In genomic region chr7:43968172-43969040, GRCh38 we compare ENCODE assay signal across 9 cellular contexts. TPM values are rescaled to one million over a fixed set of nuclear protein-coding genes. Genes with fewer than 3 reads are reported as not detected.
DNase-seq lines count a peak whose midpoint lies in the region; ATAC-seq, FAIRE-seq and TF ChIP-seq lines count a peak whose summit lies in the region.
"Not testable (repeated sequence)": the region's sequence is repeated elsewhere in the genome, so short reads cannot be mapped to it uniquely, and the experiment has no call there.
"Had no signal": no experiment of that assay in that cellular context is flagged by ENCODE, and none has a peak within 500 bp of the region (broad histone marks: within the 10 kb centered on the region; RNA-seq: fewer than 3 reads in every experiment).

No MANE protein-coding gene starts in this region.

- WGBS in aorta, 2 donors, result 54 to 62% methylated on average over 9 to 17 of the region's 20 CpGs

- DNase-seq in HCT116 (ENCODE audit: low read depth, low spot score); RCC 7860 (ENCODE audit: low spot score); activated CD8-positive, alpha-beta T cell treated with anti-CD3 and anti-CD28 coated beads, Interleukin-2, amount 10 ng/mL, durations not matched to agents 7 days and 5 days; foreskin keratinocyte; left lung; gastrocnemius medialis; aorta: not testable (repeated sequence)

- not testable (repeated sequence) for TF ChIP-seq CTCF in HCT116 (IDR thresholded peaks at IDR 0.05 in 2 of 3, conservative IDR thresholded peaks at IDR 0.05 in 1 of 3; ENCODE audit: borderline replicate concordance in 1 of 3, insufficient read depth in 1 of 3, low read depth in 2 of 3, low read length in 2 of 3); foreskin keratinocyte (conservative IDR thresholded peaks at IDR 0.05); left lung (IDR thresholded peaks at IDR 0.05); gastrocnemius medialis (IDR thresholded peaks at IDR 0.05 in 4 of 5, conservative IDR thresholded peaks at IDR 0.05 in 1 of 5)

- TF ChIP-seq RAD21 in HCT116 (IDR thresholded peaks at IDR 0.05; ENCODE audit: low read depth), result not testable (repeated sequence)

- not testable (repeated sequence) for H3K27me3 ChIP-seq in ACC112 (ENCODE audit: insufficient read depth, low read length); HCT116 (ENCODE audit: insufficient read depth, low read length); foreskin keratinocyte; left lung; gastrocnemius medialis; aorta (ENCODE audit: control insufficient read depth in 1 of 2, insufficient read depth in 2 of 2, low read length in 1 of 2)

- H4K20me1 ChIP-seq in HCT116 (ENCODE audit: insufficient read depth), result not testable (repeated sequence)

- not testable (repeated sequence) for H3K9ac ChIP-seq in HCT116 (ENCODE audit: low read length)

- H3K27ac Mint-ChIP-seq in activated CD8-positive, alpha-beta T cell treated with anti-CD3 and anti-CD28 coated beads, Interleukin-2, amount 10 ng/mL, durations not matched to agents 7 days and 5 days, result not testable (repeated sequence)

- H3K4me1 ChIP-seq in ACC112 (ENCODE audit: control insufficient read depth, insufficient read depth, low read length, unreplicated experiment); HCT116 (ENCODE audit: control insufficient read depth in 1 of 2, insufficient read depth in 2 of 2, low read length in 2 of 2); foreskin keratinocyte; left lung; gastrocnemius medialis; aorta (ENCODE audit: control insufficient read depth in 1 of 2, insufficient read depth in 2 of 2, low read length in 2 of 2): not testable (repeated sequence)

- CTCF ChIA-PET in HCT116 (lab: Charles Lee); activated CD8-positive, alpha-beta T cell treated with anti-CD3 and anti-CD28 coated beads, Interleukin-2, amount 10 ng/mL, durations not matched to agents 7 days and 5 days (lab: Charles Lee): not testable (repeated sequence)

- not testable (repeated sequence) for H3K4me3 ChIP-seq in ACC112 (ENCODE audit: low read depth, low read length); HCT116 (replicated peaks in 1 of 2; ENCODE audit: low read depth in 1 of 2, low read length in 2 of 2); left lung; gastrocnemius medialis; aorta (ENCODE audit: low read length in 2 of 2)

- not testable (repeated sequence) for H2AFZ ChIP-seq in ACC112 (ENCODE audit: low read length, unreplicated experiment); HCT116 (ENCODE audit: low read depth, low read length, poor library complexity, severe bottlenecking)

- not testable (repeated sequence) for H3K4me1 Mint-ChIP-seq in activated CD8-positive, alpha-beta T cell treated with anti-CD3 and anti-CD28 coated beads, Interleukin-2, amount 10 ng/mL, durations not matched to agents 7 days and 5 days (ENCODE audit: low read depth)

- H3K9me3 ChIP-seq in HCT116 (ENCODE audit: control insufficient read depth in 1 of 2, insufficient read depth in 1 of 2, low read depth in 1 of 2, low read length in 2 of 2); left lung; gastrocnemius medialis; aorta (ENCODE audit: control insufficient read depth, low read length): not testable (repeated sequence)

- POLR2A ChIA-PET in HCT116 (lab: Charles Lee); activated CD8-positive, alpha-beta T cell treated with anti-CD3 and anti-CD28 coated beads, Interleukin-2, amount 10 ng/mL, durations not matched to agents 7 days and 5 days (lab: Charles Lee): not testable (repeated sequence)

- peak overlapping the region; percentile 51; the same call in 1 of the 2 replicates for H3K27ac ChIP-seq in ACC112 (ENCODE audit: low read depth, low read length)
- H3K27ac ChIP-seq in HCT116 (ENCODE audit: low read depth, low read length); foreskin keratinocyte; left lung; gastrocnemius medialis; aorta (ENCODE audit: low read depth in 1 of 2, low read length in 2 of 2): not testable (repeated sequence)

- not testable (repeated sequence) for TF ChIP-seq POLR2A in HCT116 (IDR thresholded peaks at IDR 0.05; ENCODE audit: borderline replicate concordance, extremely low read depth, insufficient read depth, insufficient read length); gastrocnemius medialis (IDR thresholded peaks at IDR 0.05)

- H3K9me3 Mint-ChIP-seq in activated CD8-positive, alpha-beta T cell treated with anti-CD3 and anti-CD28 coated beads, Interleukin-2, amount 10 ng/mL, durations not matched to agents 7 days and 5 days (ENCODE audit: insufficient read depth), result not testable (repeated sequence)

- peak; percentile 61 for ATAC-seq in HCT116
- ATAC-seq in activated CD8-positive, alpha-beta T cell treated with anti-CD3 and anti-CD28 coated beads, Interleukin-2, amount 10 ng/mL, durations not matched to agents 7 days and 5 days, result peak; percentile 14
- ATAC-seq in foreskin keratinocyte, result peak; percentile 95
- peak; percentile 42 for ATAC-seq in left lung
- peak; percentile 81 to 89 for ATAC-seq in gastrocnemius medialis
- ATAC-seq in aorta (ENCODE audit: low FRiP score), result peak; percentile 73

- not testable (repeated sequence) for H3K27me3 Mint-ChIP-seq in activated CD8-positive, alpha-beta T cell treated with anti-CD3 and anti-CD28 coated beads, Interleukin-2, amount 10 ng/mL, durations not matched to agents 7 days and 5 days (ENCODE audit: low read depth)

- in situ Hi-C loops in gastrocnemius medialis (cut with MboI; ENCODE audit: low sequenced_read_pairs in 4 of 4), result not testable (repeated sequence)

- H3K36me3 ChIP-seq in ACC112 (ENCODE audit: insufficient read depth, low read length); HCT116 (ENCODE audit: control insufficient read depth in 1 of 2, insufficient read depth in 2 of 2, low read length in 2 of 2); left lung; gastrocnemius medialis; aorta (ENCODE audit: control insufficient read depth in 1 of 2, insufficient read depth in 2 of 2, low read length in 1 of 2): not testable (repeated sequence)

- not testable (repeated sequence) for H3K9me2 ChIP-seq in HCT116 (ENCODE audit: insufficient read depth)

- not testable (repeated sequence) for H3K79me2 ChIP-seq in ACC112 (ENCODE audit: control insufficient read depth, insufficient read depth, low read length, unreplicated experiment); HCT116 (ENCODE audit: insufficient read depth, low read length)

- BruUV-seq in HCT116 (replicated peaks; lab: Mats Ljungman, UMichigan), result not testable (repeated sequence)

- intact Hi-C loops in HCT116 (cut with micrococcal nuclease); left lung (cut with DNase I); gastrocnemius medialis (cut with DNase I; ENCODE audit: low total_unique reads); aorta (cut with DNase I): not testable (repeated sequence)

- not testable (repeated sequence) for H3K4me2 ChIP-seq in HCT116 (ENCODE audit: low read length)

- peak; percentile 71 for FAIRE-seq in RCC 7860 (lab: Jason Lieb, UNC)

- H3K4me3 Mint-ChIP-seq in activated CD8-positive, alpha-beta T cell treated with anti-CD3 and anti-CD28 coated beads, Interleukin-2, amount 10 ng/mL, durations not matched to agents 7 days and 5 days, result not testable (repeated sequence)

- not testable (repeated sequence) for H3K36me3 Mint-ChIP-seq in activated CD8-positive, alpha-beta T cell treated with anti-CD3 and anti-CD28 coated beads, Interleukin-2, amount 10 ng/mL, durations not matched to agents 7 days and 5 days (ENCODE audit: low read depth)

- RAD21 ChIA-PET in HCT116 (lab: Charles Lee; ENCODE audit: low non-redundant PET in 1 of 2, low total read pairs in 2 of 2, uncharacterized antibody in 2 of 2, unreplicated experiment in 2 of 2), result not testable (repeated sequence)

RNA-seq across cellular contexts. Expression of gene SPDYE1, which starts 29.3 kb away (rescaled TPM):
- not detected for total RNA-seq in HCT116 (2021; ENCODE audit: unreplicated experiment)
- polyA plus RNA-seq in HCT116 (2012), result 0.06 and 0.10 TPM in 2 replicates
- total RNA-seq in activated CD8-positive, alpha-beta T cell treated with anti-CD3 and anti-CD28 coated beads, Interleukin-2, amount 10 ng/mL, durations not matched to agents 7 days and 5 days, result not detected
- not detected in 2 replicates for total RNA-seq in foreskin keratinocyte
- polyA plus RNA-seq in foreskin keratinocyte, result not detected in 2 replicates
- total RNA-seq in left lung, result not detected
- total RNA-seq in gastrocnemius medialis, result not detected
- total RNA-seq in aorta, result not detected
- under 1 TPM in 1 of 2 donors, not detected in 1; 0.05 TPM for polyA plus RNA-seq in aorta
- total RNA-seq: Right ventricle myocardium inferior had no signal

RNA-seq across cellular contexts. Expression of gene UBE2D4, which starts 42.2 kb away (rescaled TPM):
- 12.9 TPM for total RNA-seq in HCT116 (2021; ENCODE audit: unreplicated experiment)
- 10.4 and 12.1 TPM in 2 replicates for polyA plus RNA-seq in HCT116 (2012)
- 1 to 10 TPM; 6.3 to 6.8 TPM for total RNA-seq in activated CD8-positive, alpha-beta T cell treated with anti-CD3 and anti-CD28 coated beads, Interleukin-2, amount 10 ng/mL, durations not matched to agents 7 days and 5 days
- total RNA-seq in foreskin keratinocyte, result 8.0 and 8.8 TPM in 2 replicates
- 9.3 and 9.9 TPM in 2 replicates for polyA plus RNA-seq in foreskin keratinocyte
- 10 to 100 TPM; 25.7 to 26.4 TPM for total RNA-seq in left lung
- 100 to 1,000 TPM in 2 of 4 donors, 10 to 100 TPM in 2; 71.0 to 116 (median 105) TPM for total RNA-seq in gastrocnemius medialis
- total RNA-seq in aorta, result 10 to 100 TPM; 21.6 to 21.8 TPM
- 10 to 100 TPM; 20.0 to 40.1 TPM for polyA plus RNA-seq in aorta

Comparison
In these comparisons a context has a peak if more than half of its experiments do, and no peak if none do; other contexts are left out.
1. ATAC-seq: peak in every context shown above with its lines; median percentile 95 in foreskin keratinocyte; 85 in gastrocnemius medialis; 73 in aorta; 61 in HCT116; 42 in left lung; 14 in activated CD8-positive, alpha-beta T cell treated with anti-CD3 and anti-CD28 coated beads, Interleukin-2, amount 10 ng/mL, durations not matched to agents 7 days and 5 days.